ENCODE assay signal across 7 cellular contexts in the genomic region with DNA sequence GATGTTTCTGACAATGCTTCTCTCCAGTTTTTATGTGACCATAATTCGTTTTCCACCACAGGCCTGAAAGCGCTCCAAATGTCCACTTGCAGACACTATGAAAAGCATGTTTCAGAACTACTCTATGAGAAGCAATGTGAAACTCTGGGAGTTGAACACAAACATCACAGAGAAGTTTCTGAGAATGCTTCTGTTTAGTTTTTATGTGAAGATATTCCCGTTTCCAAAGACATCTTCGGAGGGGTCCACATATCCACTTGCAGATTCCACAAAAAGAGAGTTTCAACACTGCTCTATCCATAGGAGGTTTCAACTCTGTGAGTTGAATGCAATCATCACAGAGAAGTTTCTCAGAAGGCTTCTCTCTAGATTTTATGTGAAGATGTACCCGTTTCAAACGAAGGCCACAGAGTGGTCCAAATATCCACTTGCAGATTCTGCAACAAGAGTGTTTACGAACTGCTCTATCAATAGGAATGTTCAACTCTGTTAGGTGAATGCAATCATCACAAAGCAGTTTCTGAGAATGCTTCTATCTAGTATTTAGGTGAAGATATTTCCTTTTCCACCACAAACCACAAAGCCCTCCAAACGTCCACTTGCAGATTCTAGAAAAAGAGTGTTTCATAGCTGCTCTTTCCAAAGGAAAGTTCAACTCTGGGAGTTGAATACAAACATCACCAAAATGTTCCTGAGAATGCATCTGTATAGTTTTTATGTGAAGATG.
DNase-seq lines count a peak whose midpoint lies in the region; ATAC-seq and TF ChIP-seq lines count a peak whose summit lies in the region.
"Not testable (repeated sequence)": the region's sequence is repeated elsewhere in the genome, so short reads cannot be mapped to it uniquely, and the experiment has no call there.

No MANE protein-coding gene starts in this region.

- not testable (repeated sequence) for H3K4me1 ChIP-seq in HCT116 (ENCODE audit: control insufficient read depth in 1 of 2, insufficient read depth in 2 of 2, low read length in 2 of 2); right cardiac atrium (ENCODE audit: control insufficient read depth, insufficient read depth, low read length)

- not testable (repeated sequence) for H2AFZ ChIP-seq in HCT116 (ENCODE audit: low read depth, low read length, poor library complexity, severe bottlenecking)

- not testable (repeated sequence) for H3K27ac Mint-ChIP-seq in activated T-helper 1 cell treated with anti-CD3 and anti-CD28 coated beads, Interleukin-12 subunit alpha, Interleukin-12 subunit beta, Interleukin-2, Interleukin-4 antibody, amounts not matched to agents 30 ng/mL and 10 ng/mL and 1 ng/mL, durations not matched to agents 14 hours and 24 hours and 36 hours; central memory CD8-positive, alpha-beta T cell (ENCODE audit: low read depth); nephron progenitor cell

- 60% methylated on average over 8 of the region's 8 CpGs for WGBS in right cardiac atrium

- H3K9ac ChIP-seq in HCT116 (ENCODE audit: low read length), result not testable (repeated sequence)

- not testable (repeated sequence) for DNase-seq in HCT116 (ENCODE audit: low read depth, low spot score); right cardiac atrium
- peak; percentile 34 for DNase-seq in activated CD4-positive, CD25-positive, alpha-beta regulatory T cell treated with anti-CD3 and anti-CD28 coated beads, Interleukin-2, amount 50 U/mL, for 72 hours
- DNase-seq in activated T-helper 1 cell treated with anti-CD3 and anti-CD28 coated beads, Interleukin-12 subunit alpha, Interleukin-12 subunit beta, Interleukin-2, Interleukin-4 antibody, amounts not matched to agents 30 ng/mL and 10 ng/mL and 1 ng/mL, durations not matched to agents 14 hours and 24 hours and 36 hours (ENCODE audit: low spot score), result peak; percentile 77
- peak; percentile 58 to 82 for DNase-seq in central memory CD8-positive, alpha-beta T cell (ENCODE audit: low spot score in 2 of 2)
- peak; percentile 17 for DNase-seq in nephron progenitor cell
- DNase-seq in stimulated activated CD8-positive, alpha-beta memory T cell treated with anti-CD3 and anti-CD28 coated beads, Interleukin-12 subunit alpha, Interleukin-12 subunit beta, amount 100 ng/mL, for 4 hours (ENCODE audit: low read depth), result peak; percentile 0

- not testable (repeated sequence) for H3K9me3 ChIP-seq in HCT116 (ENCODE audit: control insufficient read depth in 1 of 2, insufficient read depth in 1 of 2, low read depth in 1 of 2, low read length in 2 of 2); right cardiac atrium (ENCODE audit: control insufficient read depth, low read length)

- H4K20me1 ChIP-seq in HCT116 (ENCODE audit: insufficient read depth), result not testable (repeated sequence)

- H3K36me3 ChIP-seq in HCT116 (ENCODE audit: control insufficient read depth in 1 of 2, insufficient read depth in 2 of 2, low read length in 2 of 2), result not testable (repeated sequence)

- CTCF ChIA-PET in HCT116 (lab: Charles Lee), result not testable (repeated sequence)

- not testable (repeated sequence) for H3K27ac ChIP-seq in HCT116 (ENCODE audit: low read depth, low read length); right cardiac atrium (ENCODE audit: low read length)

- POLR2A ChIA-PET in HCT116 (lab: Charles Lee), result not testable (repeated sequence)

- RAD21 ChIA-PET in HCT116 (lab: Charles Lee; ENCODE audit: low non-redundant PET in 1 of 2, low total read pairs in 2 of 2, uncharacterized antibody in 2 of 2, unreplicated experiment in 2 of 2), result not testable (repeated sequence)

- not testable (repeated sequence) for H3K4me2 ChIP-seq in HCT116 (ENCODE audit: low read length)

- H3K27me3 Mint-ChIP-seq in activated T-helper 1 cell treated with anti-CD3 and anti-CD28 coated beads, Interleukin-12 subunit alpha, Interleukin-12 subunit beta, Interleukin-2, Interleukin-4 antibody, amounts not matched to agents 30 ng/mL and 10 ng/mL and 1 ng/mL, durations not matched to agents 14 hours and 24 hours and 36 hours (ENCODE audit: insufficient read depth); central memory CD8-positive, alpha-beta T cell; nephron progenitor cell (ENCODE audit: low read depth, poor library complexity): not testable (repeated sequence)

- ATAC-seq in HCT116 (peak; percentile 16; the same call in 1 of the 2 replicates), right cardiac atrium (peak; percentile 33 to 60)
- ATAC-seq in central memory CD8-positive, alpha-beta T cell (replicated peaks; ENCODE audit: extremely low read depth, poor library complexity, severe bottlenecking), result peak; percentile 31

- not testable (repeated sequence) for H3K4me1 Mint-ChIP-seq in activated T-helper 1 cell treated with anti-CD3 and anti-CD28 coated beads, Interleukin-12 subunit alpha, Interleukin-12 subunit beta, Interleukin-2, Interleukin-4 antibody, amounts not matched to agents 30 ng/mL and 10 ng/mL and 1 ng/mL, durations not matched to agents 14 hours and 24 hours and 36 hours (ENCODE audit: low read depth); central memory CD8-positive, alpha-beta T cell; nephron progenitor cell

- TF ChIP-seq POLR2A in HCT116 (IDR thresholded peaks at IDR 0.05; ENCODE audit: borderline replicate concordance, extremely low read depth, insufficient read depth, insufficient read length), result not testable (repeated sequence)

- not testable (repeated sequence) for H3K36me3 Mint-ChIP-seq in activated T-helper 1 cell treated with anti-CD3 and anti-CD28 coated beads, Interleukin-12 subunit alpha, Interleukin-12 subunit beta, Interleukin-2, Interleukin-4 antibody, amounts not matched to agents 30 ng/mL and 10 ng/mL and 1 ng/mL, durations not matched to agents 14 hours and 24 hours and 36 hours (ENCODE audit: low read depth); central memory CD8-positive, alpha-beta T cell (ENCODE audit: insufficient read depth); nephron progenitor cell (ENCODE audit: low read depth)

- not testable (repeated sequence) for TF ChIP-seq RAD21 in HCT116 (IDR thresholded peaks at IDR 0.05; ENCODE audit: low read depth)

- not testable (repeated sequence) for H3K4me3 ChIP-seq in HCT116 (replicated peaks in 1 of 2; ENCODE audit: low read depth in 1 of 2, low read length in 2 of 2); right cardiac atrium (ENCODE audit: low read length)

- intact Hi-C loops in HCT116 (cut with micrococcal nuclease); activated T-helper 1 cell treated with anti-CD3 and anti-CD28 coated beads, Interleukin-12 subunit alpha, Interleukin-12 subunit beta, Interleukin-2, Interleukin-4 antibody, amounts not matched to agents 30 ng/mL and 10 ng/mL and 1 ng/mL, durations not matched to agents 14 hours and 24 hours and 36 hours (cut with micrococcal nuclease); right cardiac atrium (cut with DNase I): not testable (repeated sequence)

- not testable (repeated sequence) for H3K9me2 ChIP-seq in HCT116 (ENCODE audit: insufficient read depth)

- not testable (repeated sequence) for H3K4me3 Mint-ChIP-seq in activated T-helper 1 cell treated with anti-CD3 and anti-CD28 coated beads, Interleukin-12 subunit alpha, Interleukin-12 subunit beta, Interleukin-2, Interleukin-4 antibody, amounts not matched to agents 30 ng/mL and 10 ng/mL and 1 ng/mL, durations not matched to agents 14 hours and 24 hours and 36 hours; central memory CD8-positive, alpha-beta T cell; nephron progenitor cell

- not testable (repeated sequence) for H3K9me3 Mint-ChIP-seq in activated T-helper 1 cell treated with anti-CD3 and anti-CD28 coated beads, Interleukin-12 subunit alpha, Interleukin-12 subunit beta, Interleukin-2, Interleukin-4 antibody, amounts not matched to agents 30 ng/mL and 10 ng/mL and 1 ng/mL, durations not matched to agents 14 hours and 24 hours and 36 hours; central memory CD8-positive, alpha-beta T cell; nephron progenitor cell

- H3K27me3 ChIP-seq in HCT116 (ENCODE audit: insufficient read depth, low read length); right cardiac atrium (ENCODE audit: control insufficient read depth, insufficient read depth): not testable (repeated sequence)

- BruUV-seq in HCT116 (replicated peaks; lab: Mats Ljungman, UMichigan), result not testable (repeated sequence)

- not testable (repeated sequence) for TF ChIP-seq CTCF in HCT116 (IDR thresholded peaks at IDR 0.05 in 2 of 3, conservative IDR thresholded peaks at IDR 0.05 in 1 of 3; ENCODE audit: borderline replicate concordance in 1 of 3, insufficient read depth in 1 of 3, low read depth in 2 of 3, low read length in 2 of 3); nephron progenitor cell (IDR thresholded peaks at IDR 0.05)

- H3K79me2 ChIP-seq in HCT116 (ENCODE audit: insufficient read depth, low read length), result not testable (repeated sequence)
